28 cellular contexts compared by ENCODE assay signal in genomic region chr2:232299084-232299483, GRCh38.
A peak's percentile ranks its signal among the peaks of the same experiment; 100 is the strongest.
DNase-seq lines count a peak whose midpoint lies in the region; ATAC-seq and TF ChIP-seq lines count a peak whose summit lies in the region.
"Had no signal": no experiment of that assay in that cellular context is flagged by ENCODE, and none has a peak within 500 bp of the region (broad histone marks: within the 10 kb centered on the region; RNA-seq: fewer than 3 reads in every experiment).

No MANE protein-coding gene starts in this region.

- peak overlapping the region; percentile 49 for H3K4me2 ChIP-seq in Loucy (ENCODE audit: low read depth, low read length, poor library complexity, severe bottlenecking)
- H3K4me2 ChIP-seq: smooth muscle cell had no signal

- CTCF ChIA-PET in activated CD8-positive, alpha-beta memory T cell treated with anti-CD3 and anti-CD28 coated beads, Interleukin-2, amount 10 ng/mL, durations not matched to agents 7 days and 5 days (lab: Charles Lee) = interaction anchor here (0.8 to 4.0 kb wide), 6 partner anchors 11 to 373 kb away, joined by 3 to 20 read pairs (median 11); partner anchors contain the start of gene NPPC

- H3K9me2 ChIP-seq in Loucy (replicated peaks; ENCODE audit: low read depth, low read length) = no peaks in the 10 kb centered on the region

- H3K4me1 Mint-ChIP-seq in activated CD8-positive, alpha-beta memory T cell treated with anti-CD3 and anti-CD28 coated beads, Interleukin-2, amount 10 ng/mL, durations not matched to agents 7 days and 5 days = peaks cover 16% of the 10 kb centered on the region
- peaks cover 28% of the 10 kb centered on the region for H3K4me1 Mint-ChIP-seq in activated naive CD8-positive, alpha-beta T cell treated with anti-CD3 and anti-CD28 coated beads, Interleukin-2, amount 10 ng/mL, durations not matched to agents 7 days and 5 days
- peaks cover 20 to 23% of the 10 kb centered on the region in 2 donors for H3K4me1 Mint-ChIP-seq in natural killer cell treated with Interleukin-12 subunit alpha and Interleukin-12 subunit beta and Interleukin-15 and Interleukin-18, amount 100 ng/mL, for 72 hours (ENCODE audit: low read depth in 2 of 2)

- no peaks in the 10 kb centered on the region for H3K27me3 ChIP-seq in Loucy (ENCODE audit: insufficient read depth, low read length, poor library complexity, severe bottlenecking)
- H3K27me3 ChIP-seq: esophagus muscularis mucosa, right atrium auricular region, SJSA1, uterus had no signal

- H3K36me3 ChIP-seq in Loucy (ENCODE audit: insufficient read depth, low read length) = peaks cover 12% of the 10 kb centered on the region; the same call in 1 of the 2 replicates
- H3K36me3 ChIP-seq: right atrium auricular region, SJSA1, uterus had no signal

- H3K36me3 Mint-ChIP-seq in activated CD8-positive, alpha-beta memory T cell treated with anti-CD3 and anti-CD28 coated beads, Interleukin-2, amount 10 ng/mL, durations not matched to agents 7 days and 5 days = peaks cover 2% of the 10 kb centered on the region
- H3K36me3 Mint-ChIP-seq in activated naive CD8-positive, alpha-beta T cell treated with anti-CD3 and anti-CD28 coated beads, Interleukin-2, amount 10 ng/mL, durations not matched to agents 7 days and 5 days = peaks cover 23% of the 10 kb centered on the region
- peaks cover 5% of the 10 kb centered on the region for H3K36me3 Mint-ChIP-seq in natural killer cell treated with Interleukin-12 subunit alpha and Interleukin-12 subunit beta and Interleukin-15 and Interleukin-18, amount 100 ng/mL, for 72 hours

- peak; percentile 53 for ATAC-seq in activated CD8-positive, alpha-beta memory T cell treated with anti-CD3 and anti-CD28 coated beads, Interleukin-2, amount 10 ng/mL, durations not matched to agents 7 days and 5 days
- ATAC-seq in activated naive CD8-positive, alpha-beta T cell treated with anti-CD3 and anti-CD28 coated beads, Interleukin-2, amount 10 ng/mL, durations not matched to agents 7 days and 5 days (ENCODE audit: low read depth) = peak; percentile 74
- ATAC-seq in natural killer cell treated with Interleukin-12 subunit alpha and Interleukin-12 subunit beta and Interleukin-15 and Interleukin-18, amount 100 ng/mL, for 72 hours = peak; percentile 56 to 59
- ATAC-seq: GM12878 had no signal

- no peak for TF ChIP-seq CTCF in Loucy (conservative IDR thresholded peaks at IDR 0.05; ENCODE audit: low read length)

- H3K9ac ChIP-seq in Loucy (ENCODE audit: low read depth, low read length, poor library complexity, severe bottlenecking) = peak overlapping the region; percentile 25

- no peaks in the 10 kb centered on the region for H3K27me3 Mint-ChIP-seq in activated CD8-positive, alpha-beta memory T cell treated with anti-CD3 and anti-CD28 coated beads, Interleukin-2, amount 10 ng/mL, durations not matched to agents 7 days and 5 days
- H3K27me3 Mint-ChIP-seq in activated naive CD8-positive, alpha-beta T cell treated with anti-CD3 and anti-CD28 coated beads, Interleukin-2, amount 10 ng/mL, durations not matched to agents 7 days and 5 days = no peaks in the 10 kb centered on the region
- no peaks in the 10 kb centered on the region for H3K27me3 Mint-ChIP-seq in natural killer cell treated with Interleukin-12 subunit alpha and Interleukin-12 subunit beta and Interleukin-15 and Interleukin-18, amount 100 ng/mL, for 72 hours

- no peak overlapping the region for H3K27ac Mint-ChIP-seq in activated CD8-positive, alpha-beta memory T cell treated with anti-CD3 and anti-CD28 coated beads, Interleukin-2, amount 10 ng/mL, durations not matched to agents 7 days and 5 days
- peak overlapping the region; percentile 65 for H3K27ac Mint-ChIP-seq in activated naive CD8-positive, alpha-beta T cell treated with anti-CD3 and anti-CD28 coated beads, Interleukin-2, amount 10 ng/mL, durations not matched to agents 7 days and 5 days
- peak overlapping the region in 1 of 2 donors; percentile 56 for H3K27ac Mint-ChIP-seq in natural killer cell treated with Interleukin-12 subunit alpha and Interleukin-12 subunit beta and Interleukin-15 and Interleukin-18, amount 100 ng/mL, for 72 hours

- H3K4me3 ChIP-seq in Loucy (ENCODE audit: low read length, poor library complexity, severe bottlenecking) = peak overlapping the region; percentile 8
- H3K4me3 ChIP-seq: esophagus muscularis mucosa, GM12878, left ventricle myocardium inferior, right atrium auricular region, SJSA1, smooth muscle cell, uterus had no signal

- peak; percentile 49 for DNase-seq in activated CD8-positive, alpha-beta memory T cell treated with anti-CD3 and anti-CD28 coated beads, Interleukin-2, amount 10 ng/mL, durations not matched to agents 7 days and 5 days
- DNase-seq in activated CD8-positive, alpha-beta memory T cell treated with anti-CD3 and anti-CD28 coated beads, Interleukin-2, amount 50 U/mL, for 4 hours = no peak
- no peak for DNase-seq in activated naive CD8-positive, alpha-beta T cell treated with anti-CD3 and anti-CD28 coated beads, Interleukin-2, amount 10 ng/mL, durations not matched to agents 7 days and 5 days
- DNase-seq in natural killer cell treated with Interleukin-12 subunit alpha and Interleukin-12 subunit beta and Interleukin-15 and Interleukin-18, amount 100 ng/mL, for 72 hours (ENCODE audit: low spot score) = no peak
- DNase-seq in iPS-NIHi11 (ENCODE audit: low spot score) (no peak), NOMO-1 treated with dmso at 0.1 percent for 144 hours (lab: John Stamatoyannopoulos, UW; ENCODE audit: unreplicated experiment) (no peak), NCI-H2196 (lab: John Stamatoyannopoulos, UW; ENCODE audit: unreplicated experiment) (no peak)
- DNase-seq: activated CD4-positive, alpha-beta T cell treated with anti-CD3 and anti-CD28 coated beads, Interleukin-2, amount 50 U/mL, for 48 hours; activated effector memory CD4-positive, alpha-beta T cell treated with Interleukin-2 at 50 U/mL for 16 hours; central memory CD4-positive, alpha-beta T cell; dermis blood vessel endothelial cell; DMS 273 treated with DMSO at 0.1 percent for 48 hours; foreskin fibroblast; left ventricle myocardium inferior; mesenchymal stem cell; NCI-H1048; NCI-H1694; NCI-H446 treated with DMSO at 0.1 percent for 48 hours; NCI-H774; stimulated activated naive CD4-positive, alpha-beta T cell treated with Interleukin-2 at 50 U/mL for 16 hours; uterus had no signal

- no peaks in the 10 kb centered on the region for H4K20me1 ChIP-seq in Loucy (ENCODE audit: insufficient read depth, low read length, poor library complexity, severe bottlenecking)

- no peak overlapping the region for H2AFZ ChIP-seq in Loucy (ENCODE audit: low read length)

- no peaks in the 10 kb centered on the region for H3K79me2 ChIP-seq in Loucy (ENCODE audit: insufficient read depth, low read length)

- H3K4me1 ChIP-seq in Loucy (ENCODE audit: insufficient read depth, low read length, poor library complexity, severe bottlenecking) = peaks cover 28% of the 10 kb centered on the region
- H3K4me1 ChIP-seq: left ventricle myocardium inferior, right atrium auricular region, uterus had no signal

- POLR2A ChIA-PET in activated naive CD8-positive, alpha-beta T cell treated with anti-CD3 and anti-CD28 coated beads, Interleukin-2, amount 10 ng/mL, durations not matched to agents 7 days and 5 days (lab: Charles Lee) = interaction anchor here (0.9 to 4.0 kb wide), 4 partner anchors 11 to 22 kb away, joined by 5 to 24 read pairs (median 20); no protein-coding TSS in a partner anchor

- H3K4me3 Mint-ChIP-seq in activated CD8-positive, alpha-beta memory T cell treated with anti-CD3 and anti-CD28 coated beads, Interleukin-2, amount 10 ng/mL, durations not matched to agents 7 days and 5 days = no peak overlapping the region
- peak overlapping the region; percentile 68 for H3K4me3 Mint-ChIP-seq in activated naive CD8-positive, alpha-beta T cell treated with anti-CD3 and anti-CD28 coated beads, Interleukin-2, amount 10 ng/mL, durations not matched to agents 7 days and 5 days
- peak overlapping the region; percentile 7 for H3K4me3 Mint-ChIP-seq in natural killer cell treated with Interleukin-12 subunit alpha and Interleukin-12 subunit beta and Interleukin-15 and Interleukin-18, amount 100 ng/mL, for 72 hours
- H3K4me3 Mint-ChIP-seq: CD8-positive, alpha-beta memory T cell had no signal

- no peaks in the 10 kb centered on the region; the same call in 1 of the 2 replicates for H3K9me3 ChIP-seq in Loucy (ENCODE audit: insufficient read depth, low read depth, low read length)
- H3K9me3 ChIP-seq: esophagus muscularis mucosa, left ventricle myocardium inferior, right atrium auricular region, SJSA1, uterus had no signal

- H3K9me3 Mint-ChIP-seq in activated CD8-positive, alpha-beta memory T cell treated with anti-CD3 and anti-CD28 coated beads, Interleukin-2, amount 10 ng/mL, durations not matched to agents 7 days and 5 days (ENCODE audit: low read depth) = no peaks in the 10 kb centered on the region
- no peaks in the 10 kb centered on the region for H3K9me3 Mint-ChIP-seq in activated naive CD8-positive, alpha-beta T cell treated with anti-CD3 and anti-CD28 coated beads, Interleukin-2, amount 10 ng/mL, durations not matched to agents 7 days and 5 days
- no peaks in the 10 kb centered on the region for H3K9me3 Mint-ChIP-seq in natural killer cell treated with Interleukin-12 subunit alpha and Interleukin-12 subunit beta and Interleukin-15 and Interleukin-18, amount 100 ng/mL, for 72 hours
- H3K9me3 Mint-ChIP-seq: CD8-positive, alpha-beta memory T cell had no signal

- no peaks in the 10 kb centered on the region for H3F3A ChIP-seq in Loucy (ENCODE audit: low read depth)
